Comparison of ENCODE assay signal across 8 cellular contexts in the genomic region with DNA sequence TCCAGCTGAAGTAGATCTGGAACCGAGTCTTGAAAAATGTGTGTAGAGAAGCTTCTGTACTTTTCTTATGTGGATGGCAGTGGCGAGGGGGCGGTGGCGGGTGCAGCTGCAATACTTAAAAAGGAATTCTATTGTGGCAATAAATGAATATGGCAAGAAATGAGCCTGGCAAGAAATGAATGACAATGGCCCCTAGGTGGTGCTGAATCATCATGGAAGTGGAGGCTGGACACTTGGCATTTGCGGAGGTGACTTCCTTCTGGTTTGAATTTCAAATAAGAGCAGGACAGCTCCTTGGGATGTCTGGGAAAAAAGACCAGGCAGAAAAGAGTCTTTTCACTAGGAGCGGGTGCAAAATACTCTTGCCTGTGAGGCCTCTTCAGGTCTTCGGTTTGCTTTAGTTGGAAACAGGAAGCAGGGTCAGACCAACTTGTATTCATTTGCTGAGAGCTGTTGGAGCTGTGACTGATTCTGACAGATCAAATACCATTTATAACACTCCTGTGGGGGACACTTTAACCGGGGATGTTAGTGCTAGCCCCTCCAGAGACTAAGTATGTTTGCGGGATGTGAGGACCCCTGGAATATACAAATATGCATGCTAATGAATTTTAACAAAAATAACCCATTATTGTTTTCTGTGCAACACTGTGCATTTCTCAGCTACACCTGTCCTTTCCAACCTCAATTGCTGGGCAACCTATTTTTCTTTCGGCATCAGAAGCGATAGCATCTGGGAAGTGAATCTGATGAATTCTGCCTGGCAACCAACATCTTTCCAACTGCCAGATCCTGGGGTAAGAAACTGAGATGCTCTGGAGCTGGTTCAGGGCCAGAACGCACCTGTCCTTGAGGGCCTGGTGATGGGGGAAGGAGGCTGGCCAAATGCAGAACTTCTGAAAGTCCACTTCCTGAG. TPM values are rescaled to one million over a fixed set of nuclear protein-coding genes. Genes with fewer than 3 reads are reported as not detected.
DNase-seq lines count a peak whose midpoint lies in the region; ATAC-seq, FAIRE-seq and TF ChIP-seq lines count a peak whose summit lies in the region.

No MANE protein-coding gene starts in this region.

- no peaks in the 10 kb centered on the region for H3K27me3 Mint-ChIP-seq in activated naive CD8-positive, alpha-beta T cell treated with anti-CD3 and anti-CD28 coated beads for 36 hours

- H3K4me1 Mint-ChIP-seq in activated naive CD8-positive, alpha-beta T cell treated with anti-CD3 and anti-CD28 coated beads for 36 hours: peaks cover 34% of the 10 kb centered on the region

- peak overlapping the region; percentile 18 for H3K4me3 Mint-ChIP-seq in activated naive CD8-positive, alpha-beta T cell treated with anti-CD3 and anti-CD28 coated beads for 36 hours

- DNase-seq in D721Med (ENCODE audit: insufficient read length, low spot score): no peak
- DNase-seq in RPMI8226: peak; percentile 69
- DNase-seq in activated naive CD8-positive, alpha-beta T cell treated with anti-CD3 and anti-CD28 coated beads for 36 hours: peak; percentile 40
- DNase-seq in head of caudate nucleus: peak; percentile 50 to 87 (median 71)
- DNase-seq in pons (ENCODE audit: low spot score): peak; percentile 90
- no peak for DNase-seq in NK-92 treated with Interleukin-12 subunit alpha and Interleukin-12 subunit beta, amount 100 ng/mL, for 24 hours (lab: John Stamatoyannopoulos, UW)

- peak; percentile 35 for FAIRE-seq in D721Med (lab: Jason Lieb, UNC)

- no peaks in the 10 kb centered on the region for H3K9me3 Mint-ChIP-seq in activated naive CD8-positive, alpha-beta T cell treated with anti-CD3 and anti-CD28 coated beads for 36 hours

- peaks cover 3% of the 10 kb centered on the region for H3K36me3 Mint-ChIP-seq in activated naive CD8-positive, alpha-beta T cell treated with anti-CD3 and anti-CD28 coated beads for 36 hours

- no peak overlapping the region for H3K27ac Mint-ChIP-seq in activated naive CD8-positive, alpha-beta T cell treated with anti-CD3 and anti-CD28 coated beads for 36 hours

- peak; percentile 38 for ATAC-seq in GM21423 (IDR thresholded peaks at IDR 0.05; ENCODE audit: unreplicated experiment)

- peak; percentile 73 for TF ChIP-seq CTCF in D721Med (IDR thresholded peaks at IDR 0.05; ENCODE audit: insufficient read depth, missing control alignments)
- TF ChIP-seq CTCF in LNCAP (IDR thresholded peaks at IDR 0.05): peak; percentile 61

- intact Hi-C loops in head of caudate nucleus (cut with DNase I): loop anchor here (5.0 to 10.0 kb wide), 2 partner anchors 184 to 677 kb away; no protein-coding TSS in a partner anchor

RNA-seq across cellular contexts. Expression of a gene that starts 35.4 kb away (rescaled TPM):
- 10 to 100 TPM; 44.1 to 44.5 TPM for total RNA-seq in activated naive CD8-positive, alpha-beta T cell treated with anti-CD3 and anti-CD28 coated beads for 36 hours

RNA-seq across cellular contexts. Expression of a gene that starts 35.6 kb away (rescaled TPM):
- total RNA-seq in activated naive CD8-positive, alpha-beta T cell treated with anti-CD3 and anti-CD28 coated beads for 36 hours: 1 to 10 TPM in 1 of 2 experiments, under 1 TPM in 1; 0.90 to 1.1 TPM

Comparison
In these comparisons a context has a peak if more than half of its experiments do, and no peak if none do; other contexts are left out.
1. DNase-seq: peak in RPMI8226 (single experiment), activated naive CD8-positive, alpha-beta T cell treated with anti-CD3 and anti-CD28 coated beads for 36 hours (single experiment), head of caudate nucleus (42 of 42) and pons (single experiment); none in D721Med (single experiment) and NK-92 treated with Interleukin-12 subunit alpha and Interleukin-12 subunit beta, amount 100 ng/mL, for 24 hours (single experiment).